Comparison of ENCODE assay signal across 8 cellular contexts in the genomic region with DNA sequence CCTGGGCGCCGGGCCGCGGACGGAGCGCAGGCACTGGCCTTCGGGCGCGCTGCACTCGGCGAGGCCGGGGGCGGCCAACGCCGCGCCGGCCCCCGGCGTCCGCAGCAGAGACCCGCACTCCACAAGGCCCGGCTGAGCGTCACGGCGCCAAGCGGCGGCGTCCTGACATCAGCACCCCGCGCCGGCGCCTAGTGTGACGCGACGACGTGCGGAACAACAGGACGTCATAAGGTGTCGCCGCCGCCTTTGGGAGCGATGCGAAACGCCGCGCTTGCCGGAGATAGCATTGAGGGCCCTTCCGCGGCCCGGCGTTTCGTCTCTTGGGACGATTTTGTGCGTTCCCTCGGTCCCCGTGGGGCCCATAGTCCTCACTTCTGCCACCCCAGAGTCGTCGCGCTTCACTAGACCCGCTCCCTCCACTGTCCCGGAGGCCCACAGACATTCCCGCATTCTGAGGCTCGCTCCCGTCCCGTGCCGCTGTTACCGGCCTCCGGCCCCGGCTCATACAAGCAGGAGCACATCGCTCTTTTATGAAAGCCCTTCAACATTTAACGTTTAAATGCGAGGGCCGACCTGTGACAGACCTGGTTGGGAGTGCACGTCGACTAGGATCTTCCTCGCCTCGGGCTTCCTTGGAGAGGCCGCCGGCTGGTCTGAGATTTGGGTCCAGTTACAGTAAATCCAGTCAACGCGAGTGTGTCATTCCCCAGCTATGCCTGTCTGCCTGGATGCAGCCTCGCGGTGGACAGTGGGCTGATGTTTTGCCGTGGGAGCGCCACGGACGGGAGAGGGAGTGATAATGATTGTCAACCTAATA. TPM values are rescaled to one million over a fixed set of nuclear protein-coding genes. Genes with fewer than 3 reads are reported as not detected.
A peak's percentile ranks its signal among the peaks of the same experiment; 100 is the strongest.
DNase-seq lines count a peak whose midpoint lies in the region; ATAC-seq, FAIRE-seq and TF ChIP-seq lines count a peak whose summit lies in the region.

A gene (minus strand): TSS at position 143 of the 817 bp plus-strand sequence. CDS start 306 bp downstream, outside the sequence.

- intact Hi-C loops in T-helper 1 cell treated with Interleukin-12 subunit alpha and Interleukin-12 subunit beta and Interleukin-4 antibody, amounts not matched to agents 30 ng/mL and 1 ng/mL, for 36 hours (cut with micrococcal nuclease) = loop anchor here (1.0 to 10.0 kb wide), 8 partner anchors 40 to 200 kb away; a partner anchor contains a TSS
- intact Hi-C loops in left ventricle myocardium inferior (cut with micrococcal nuclease) (no loop called here), psoas muscle (cut with DNase I) (loop anchor here (5.0 kb wide), 1 partner anchor 37 kb away; no protein-coding TSS in a partner anchor)

- H3K9me3 ChIP-seq in left ventricle myocardium inferior (replicated peaks) (no peaks in the 10 kb centered on the region), psoas muscle (no peaks in the 10 kb centered on the region)

- no peak for TF ChIP-seq CTCF in left ventricle myocardium inferior (IDR thresholded peaks at IDR 0.05; ENCODE audit: borderline replicate concordance)
- TF ChIP-seq CTCF in psoas muscle (IDR thresholded peaks at IDR 0.05) = no peak

- H3K4me1 ChIP-seq in left ventricle myocardium inferior (peaks cover 58% of the 10 kb centered on the region), psoas muscle (peaks cover 17% of the 10 kb centered on the region), urinary bladder (ENCODE audit: insufficient read depth) (no peaks in the 10 kb centered on the region)

- H3K36me3 ChIP-seq in left ventricle myocardium inferior = peaks cover 11% of the 10 kb centered on the region
- H3K36me3 ChIP-seq in psoas muscle (ENCODE audit: insufficient read depth in 1 of 2, low read depth in 1 of 2) = peaks cover 0 to 18% of the 10 kb centered on the region in 2 donors
- no peaks in the 10 kb centered on the region for H3K36me3 ChIP-seq in urinary bladder (ENCODE audit: insufficient read depth)

- FAIRE-seq in GM12892 (lab: Jason Lieb, UNC) = peak; percentile 99

- H3K4me3 ChIP-seq in left ventricle myocardium inferior = peak within 1 kb of the TSS; percentile 99
- H3K4me3 ChIP-seq in psoas muscle = peak within 1 kb of the TSS; percentile 98
- peak within 1 kb of the TSS; percentile 100 for H3K4me3 ChIP-seq in urinary bladder (ENCODE audit: low read depth, low read length)

- DNase-seq in GM12892 (ENCODE audit: insufficient read length) (peak; percentile 93), NCI-H1436 (lab: John Stamatoyannopoulos, UW) (peak; percentile 88), amniotic epithelial cell (ENCODE audit: low read depth) (peak; percentile 87), left ventricle myocardium inferior (peak; percentile 94), psoas muscle (peak; percentile 94 to 97)

- H3K27ac ChIP-seq in left ventricle myocardium inferior (replicated peaks) (peak within 1 kb of the TSS; percentile 99), psoas muscle (peak within 1 kb of the TSS; percentile 100), urinary bladder (ENCODE audit: low read depth) (peak within 1 kb of the TSS; percentile 100)

- TF ChIP-seq POLR2A in GM12892 (IDR thresholded peaks at IDR 0.05; ENCODE audit: low read depth, low read length) = peak; percentile 83; the same call in 1 of the 2 replicates

- 0% methylated on average over 57 to 87 of the region's 87 CpGs for WGBS in psoas muscle, 3 donors
- under 1% methylated on average over 87 of the region's 87 CpGs for WGBS in urinary bladder

- peaks cover 4% of the 10 kb centered on the region for H3K27me3 ChIP-seq in left ventricle myocardium inferior (ENCODE audit: low read depth)
- no peaks in the 10 kb centered on the region for H3K27me3 ChIP-seq in psoas muscle (ENCODE audit: insufficient read depth in 3 of 3, low read length in 2 of 3)

- ATAC-seq in HG02763 (IDR thresholded peaks at IDR 0.05; ENCODE audit: unreplicated experiment) (peak; percentile 82), psoas muscle (peak; percentile 92 to 95 (median 94))

RNA-seq across cellular contexts. Expression of the gene that starts here (rescaled TPM):
- 84.2 TPM for polyA plus RNA-seq in GM12892 (2012; ENCODE audit: missing spikeins)
- total RNA-seq in T-helper 1 cell treated with Interleukin-12 subunit alpha and Interleukin-12 subunit beta and Interleukin-4 antibody, amounts not matched to agents 30 ng/mL and 1 ng/mL, for 36 hours = 137 and 138 TPM in 2 replicates
- total RNA-seq in left ventricle myocardium inferior (104 TPM), psoas muscle (100 to 1,000 TPM; 130 to 185 (median 167) TPM), urinary bladder (38.5 TPM)
- polyA plus RNA-seq in psoas muscle (100 to 1,000 TPM; 137 to 207 (median 192) TPM), urinary bladder (83.5 TPM)

Comparison
In these comparisons a context has a peak if more than half of its experiments do, and no peak if none do; other contexts are left out.
1. Peak in every context shown above with its lines: DNase-seq, ATAC-seq, H3K4me3 ChIP-seq and H3K27ac ChIP-seq.